1 cellular context compared by ENCODE assay signal in genomic region chr11:68010058-68011041, GRCh38.
TF ChIP-seq lines count a peak whose summit lies in the region.

A gene with protein sequence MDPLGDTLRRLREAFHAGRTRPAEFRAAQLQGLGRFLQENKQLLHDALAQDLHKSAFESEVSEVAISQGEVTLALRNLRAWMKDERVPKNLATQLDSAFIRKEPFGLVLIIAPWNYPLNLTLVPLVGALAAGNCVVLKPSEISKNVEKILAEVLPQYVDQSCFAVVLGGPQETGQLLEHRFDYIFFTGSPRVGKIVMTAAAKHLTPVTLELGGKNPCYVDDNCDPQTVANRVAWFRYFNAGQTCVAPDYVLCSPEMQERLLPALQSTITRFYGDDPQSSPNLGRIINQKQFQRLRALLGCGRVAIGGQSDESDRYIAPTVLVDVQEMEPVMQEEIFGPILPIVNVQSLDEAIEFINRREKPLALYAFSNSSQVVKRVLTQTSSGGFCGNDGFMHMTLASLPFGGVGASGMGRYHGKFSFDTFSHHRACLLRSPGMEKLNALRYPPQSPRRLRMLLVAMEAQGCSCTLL (plus strand): TSS chr11:68010327. CDS start chr11:68015298, 4,971 bp downstream.

TF ChIP-seq in HepG2, 621 proteins besides CTCF, POLR2A, EP300 and RAD21 (continued from another document and continues in another):
- TF ChIP-seq, protein P1, sequence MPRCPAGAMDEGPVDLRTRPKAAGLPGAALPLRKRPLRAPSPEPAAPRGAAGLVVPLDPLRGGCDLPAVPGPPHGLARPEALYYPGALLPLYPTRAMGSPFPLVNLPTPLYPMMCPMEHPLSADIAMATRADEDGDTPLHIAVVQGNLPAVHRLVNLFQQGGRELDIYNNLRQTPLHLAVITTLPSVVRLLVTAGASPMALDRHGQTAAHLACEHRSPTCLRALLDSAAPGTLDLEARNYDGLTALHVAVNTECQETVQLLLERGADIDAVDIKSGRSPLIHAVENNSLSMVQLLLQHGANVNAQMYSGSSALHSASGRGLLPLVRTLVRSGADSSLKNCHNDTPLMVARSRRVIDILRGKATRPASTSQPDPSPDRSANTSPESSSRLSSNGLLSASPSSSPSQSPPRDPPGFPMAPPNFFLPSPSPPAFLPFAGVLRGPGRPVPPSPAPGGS (CRISPR knock-in tag; IDR thresholded peaks at IDR 0.05), result peak; percentile 64; the same call in 1 of the 2 replicates
- 0 out of 2 replicates have a peak, but pooled peaks have one; percentile 16 for TF ChIP-seq RCOR2 (CRISPR knock-in tag; IDR thresholded peaks at IDR 0.05)
- no peak for TF ChIP-seq GRHL1 (CRISPR knock-in tag; conservative IDR thresholded peaks at IDR 0.05)
- no peak; the same call in 1 of the 2 replicates for TF ChIP-seq ZNF256 (CRISPR knock-in tag; conservative IDR thresholded peaks at IDR 0.05)
- TF ChIP-seq ZNF343 (CRISPR knock-in tag; IDR thresholded peaks at IDR 0.05), result no peak
- TF ChIP-seq GATAD2A (CRISPR knock-in tag; IDR thresholded peaks at IDR 0.05), result peak; percentile 27; the same call in 1 of the 2 replicates
- TF ChIP-seq RBFOX2 (IDR thresholded peaks at IDR 0.05; ENCODE audit: low read depth, low read length), result peak; percentile 71; the same call in 1 of the 2 replicates
- peak; percentile 31; the same call in 1 of the 2 replicates for TF ChIP-seq ERF (CRISPR knock-in tag; IDR thresholded peaks at IDR 0.05)
- peak; percentile 30; the same call in 1 of the 2 replicates for TF ChIP-seq HOXA3 (CRISPR knock-in tag; IDR thresholded peaks at IDR 0.05)
- TF ChIP-seq SNRNP70 (IDR thresholded peaks at IDR 0.05; ENCODE audit: low read depth, low read length), result no peak
- TF ChIP-seq, protein P2, sequence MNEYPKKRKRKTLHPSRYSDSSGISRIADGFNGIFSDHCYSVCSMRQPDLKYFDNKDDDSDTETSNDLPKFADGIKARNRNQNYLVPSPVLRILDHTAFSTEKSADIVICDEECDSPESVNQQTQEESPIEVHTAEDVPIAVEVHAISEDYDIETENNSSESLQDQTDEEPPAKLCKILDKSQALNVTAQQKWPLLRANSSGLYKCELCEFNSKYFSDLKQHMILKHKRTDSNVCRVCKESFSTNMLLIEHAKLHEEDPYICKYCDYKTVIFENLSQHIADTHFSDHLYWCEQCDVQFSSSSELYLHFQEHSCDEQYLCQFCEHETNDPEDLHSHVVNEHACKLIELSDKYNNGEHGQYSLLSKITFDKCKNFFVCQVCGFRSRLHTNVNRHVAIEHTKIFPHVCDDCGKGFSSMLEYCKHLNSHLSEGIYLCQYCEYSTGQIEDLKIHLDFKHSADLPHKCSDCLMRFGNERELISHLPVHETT (CRISPR knock-in tag; conservative IDR thresholded peaks at IDR 0.05), result no peak
- TF ChIP-seq AKAP8 (CRISPR knock-in tag; IDR thresholded peaks at IDR 0.05), result no peak
- TF ChIP-seq TCF7 (IDR thresholded peaks at IDR 0.05; ENCODE audit: low read depth), result no peak
- TF ChIP-seq ZNF224 (CRISPR knock-in tag; IDR thresholded peaks at IDR 0.05), result 0 out of 2 replicates have a peak, but pooled peaks have one; percentile 49
- peak; percentile 94 for TF ChIP-seq UBTF (CRISPR knock-in tag; IDR thresholded peaks at IDR 0.05)
- peak; percentile 63; the same call in 1 of the 2 replicates for TF ChIP-seq YEATS4 (CRISPR knock-in tag; IDR thresholded peaks at IDR 0.05; ENCODE audit: borderline replicate concordance)
- no peak for TF ChIP-seq CC2D1A (CRISPR knock-in tag; IDR thresholded peaks at IDR 0.05)
- TF ChIP-seq FIP1L1 (IDR thresholded peaks at IDR 0.05; ENCODE audit: borderline replicate concordance, insufficient read depth, low read depth, low read length), result no peak
- TF ChIP-seq KAT7 (CRISPR knock-in tag; IDR thresholded peaks at IDR 0.05; ENCODE audit: borderline replicate concordance), result no peak
- 0 out of 2 replicates have a peak, but pooled peaks have one; percentile 43 for TF ChIP-seq ZNF746 (CRISPR knock-in tag; IDR thresholded peaks at IDR 0.05)
- 0 out of 2 replicates have a peak, but pooled peaks have one; percentile 47 for TF ChIP-seq ZNF543 (CRISPR knock-in tag; IDR thresholded peaks at IDR 0.05)
- TF ChIP-seq SOX6 (IDR thresholded peaks at IDR 0.05), result no peak
- peak; percentile 30; the same call in 1 of the 2 replicates for TF ChIP-seq SOX6 (CRISPR knock-in tag; IDR thresholded peaks at IDR 0.05)
- no peak for TF ChIP-seq ZNF326 (CRISPR knock-in tag; IDR thresholded peaks at IDR 0.05; ENCODE audit: borderline replicate concordance)
- TF ChIP-seq DPF2 (CRISPR knock-in tag; IDR thresholded peaks at IDR 0.05; ENCODE audit: borderline replicate concordance, low read depth), result no peak; the same call in 1 of the 2 replicates
- no peak for TF ChIP-seq HNF4G (IDR thresholded peaks at IDR 0.05; ENCODE audit: borderline replicate concordance, low read depth, low read length)
- TF ChIP-seq HNF4G (CRISPR knock-in tag; IDR thresholded peaks at IDR 0.05; ENCODE audit: borderline replicate concordance, low read depth), result no peak; the same call in 1 of the 2 replicates
- TF ChIP-seq NR0B2 (CRISPR knock-in tag; IDR thresholded peaks at IDR 0.05), result no peak
- TF ChIP-seq MEIS1 (CRISPR knock-in tag; IDR thresholded peaks at IDR 0.05; ENCODE audit: borderline replicate concordance), result no peak; the same call in 1 of the 2 replicates
- no peak for TF ChIP-seq ZNF609 (CRISPR knock-in tag; IDR thresholded peaks at IDR 0.05; ENCODE audit: borderline replicate concordance)
- TF ChIP-seq RELA (CRISPR knock-in tag; IDR thresholded peaks at IDR 0.05), result no peak
- no peak for TF ChIP-seq EZH2 (conservative IDR thresholded peaks at IDR 0.05; ENCODE audit: low read depth, low read length)
- TF ChIP-seq GMEB2 (CRISPR knock-in tag; IDR thresholded peaks at IDR 0.05; ENCODE audit: low read depth), result no peak
- TF ChIP-seq ZNF883 (CRISPR knock-in tag; IDR thresholded peaks at IDR 0.05; ENCODE audit: not compliant biosample characterization), result peak; percentile 38
- TF ChIP-seq KDM4B (CRISPR knock-in tag; IDR thresholded peaks at IDR 0.05), result no peak
- TF ChIP-seq NFIC (IDR thresholded peaks at IDR 0.05; ENCODE audit: low read length), result no peak
- no peak for TF ChIP-seq ZFP82 (CRISPR knock-in tag; IDR thresholded peaks at IDR 0.05; ENCODE audit: borderline replicate concordance)
- TF ChIP-seq PLRG1 (conservative IDR thresholded peaks at IDR 0.05), result no peak
- TF ChIP-seq ZNF354B (CRISPR knock-in tag; IDR thresholded peaks at IDR 0.05), result no peak
- TF ChIP-seq HNRNPL (IDR thresholded peaks at IDR 0.05; ENCODE audit: low read depth, low read length), result peak; percentile 93
- no peak for TF ChIP-seq HOXA7 (CRISPR knock-in tag; IDR thresholded peaks at IDR 0.05)
- TF ChIP-seq TGIF2 (CRISPR knock-in tag; IDR thresholded peaks at IDR 0.05), result no peak
- no peak for TF ChIP-seq CHD2 (IDR thresholded peaks at IDR 0.05; ENCODE audit: low read depth, low read length)
- no peak for TF ChIP-seq JUND (CRISPR knock-in tag; IDR thresholded peaks at IDR 0.05)
- TF ChIP-seq SAP130 (CRISPR knock-in tag; IDR thresholded peaks at IDR 0.05; ENCODE audit: low read depth), result peak; percentile 34
- TF ChIP-seq ZNF337 (CRISPR knock-in tag; IDR thresholded peaks at IDR 0.05; ENCODE audit: borderline replicate concordance, low read depth), result no peak
- no peak for TF ChIP-seq ELF4 (CRISPR knock-in tag; IDR thresholded peaks at IDR 0.05; ENCODE audit: borderline replicate concordance)
- TF ChIP-seq ZNF44 (CRISPR knock-in tag; IDR thresholded peaks at IDR 0.05), result no peak; the same call in 1 of the 2 replicates
- no peak for TF ChIP-seq SIN3A (IDR thresholded peaks at IDR 0.05; ENCODE audit: borderline replicate concordance, low read depth, low read length)
- TF ChIP-seq ZNF766 (CRISPR knock-in tag; IDR thresholded peaks at IDR 0.05; ENCODE audit: borderline replicate concordance), result peak; percentile 22; the same call in 1 of the 2 replicates
- TF ChIP-seq ZNF234 (CRISPR knock-in tag; conservative IDR thresholded peaks at IDR 0.05), result no peak
- no peak for TF ChIP-seq JUNB (CRISPR knock-in tag; IDR thresholded peaks at IDR 0.05; ENCODE audit: borderline replicate concordance)
- TF ChIP-seq ZNF75D (CRISPR knock-in tag; IDR thresholded peaks at IDR 0.05; ENCODE audit: borderline replicate concordance), result no peak
- TF ChIP-seq JUN (CRISPR knock-in tag; IDR thresholded peaks at IDR 0.05), result no peak
- TF ChIP-seq SOX13 (IDR thresholded peaks at IDR 0.05), result no peak
- TF ChIP-seq SOX13 (CRISPR knock-in tag; conservative IDR thresholded peaks at IDR 0.05 in 1 of 2, IDR thresholded peaks at IDR 0.05 in 1 of 2), result no peak; a peak in 1 of 4 replicates
- no peak for TF ChIP-seq TOE1 (CRISPR knock-in tag; IDR thresholded peaks at IDR 0.05)
- TF ChIP-seq TCF7L2 (IDR thresholded peaks at IDR 0.05; ENCODE audit: low read depth, low read length), result no peak
- no peak; the same call in 1 of the 2 replicates for TF ChIP-seq ZNF703 (CRISPR knock-in tag; IDR thresholded peaks at IDR 0.05; ENCODE audit: borderline replicate concordance)
- TF ChIP-seq KMT2A (CRISPR knock-in tag; IDR thresholded peaks at IDR 0.05), result peak; percentile 76
- TF ChIP-seq ZC3H13 (CRISPR knock-in tag; IDR thresholded peaks at IDR 0.05), result no peak
- TF ChIP-seq SRSF4 (IDR thresholded peaks at IDR 0.05; ENCODE audit: low read depth, low read length, poor library complexity, severe bottlenecking), result no peak
